In genomic region chr19:12790628-12791344, GRCh38 we compare ENCODE assay signal across 8 cellular contexts. TPM values are rescaled to one million over a fixed set of nuclear protein-coding genes. Genes with fewer than 3 reads are reported as not detected.
DNase-seq lines count a peak whose midpoint lies in the region; ATAC-seq and TF ChIP-seq lines count a peak whose summit lies in the region.

No MANE protein-coding gene starts in this region.

- peaks cover 49 to 64% of the 10 kb centered on the region in 2 donors for H3K4me1 ChIP-seq in left lung
- H3K4me1 ChIP-seq in thoracic aorta (ENCODE audit: control insufficient read depth in 1 of 2, low read depth in 2 of 2), result peaks cover 33 to 50% of the 10 kb centered on the region in 2 donors

- H3K27ac ChIP-seq in left lung, result peak overlapping the region; percentile 99 to 100
- H3K27ac ChIP-seq in thoracic aorta, result peak overlapping the region; percentile 99 to 100

- H3K9me3 ChIP-seq in left lung (no peaks in the 10 kb centered on the region), thoracic aorta (no peaks in the 10 kb centered on the region)

- H3K4me3 ChIP-seq in left lung, result peak overlapping the region; percentile 92 to 98
- peak overlapping the region; percentile 91 for H3K4me3 ChIP-seq in thoracic aorta

- CTCF ChIA-PET in activated CD4-positive, alpha-beta T cell treated with anti-CD3 and anti-CD28 coated beads, Interleukin-2, amount 10 ng/mL, durations not matched to agents 7 days and 5 days (lab: Charles Lee), result interaction anchor here (1.6 to 11.5 kb wide), 6 partner anchors 9 to 56 kb away, joined by 5 to 211 read pairs (median 31); partner anchors contain the start of gene HOOK2

- H3K36me3 ChIP-seq in left lung (peaks cover 0 to 10% of the 10 kb centered on the region in 2 donors), thoracic aorta (no peaks in the 10 kb centered on the region)

- no peaks in the 10 kb centered on the region for H3K27me3 Mint-ChIP-seq in activated CD4-positive, alpha-beta T cell treated with anti-CD3 and anti-CD28 coated beads, Interleukin-2, amount 10 ng/mL, durations not matched to agents 7 days and 5 days
- no peaks in the 10 kb centered on the region for H3K27me3 Mint-ChIP-seq in activated naive CD8-positive, alpha-beta T cell treated with anti-CD3 and anti-CD28 coated beads, Interleukin-2, amount 50 U/mL, for 24 hours

- peaks cover 12% of the 10 kb centered on the region for H3K36me3 Mint-ChIP-seq in activated CD4-positive, alpha-beta T cell treated with anti-CD3 and anti-CD28 coated beads, Interleukin-2, amount 10 ng/mL, durations not matched to agents 7 days and 5 days (ENCODE audit: low read depth)
- H3K36me3 Mint-ChIP-seq in activated naive CD8-positive, alpha-beta T cell treated with anti-CD3 and anti-CD28 coated beads, Interleukin-2, amount 50 U/mL, for 24 hours (ENCODE audit: low read depth), result peaks cover 11% of the 10 kb centered on the region

- H3K27me3 ChIP-seq in left lung (no peaks in the 10 kb centered on the region), thoracic aorta (replicated peaks; ENCODE audit: insufficient read depth) (no peaks in the 10 kb centered on the region)

- POLR2A ChIA-PET in activated CD4-positive, alpha-beta T cell treated with anti-CD3 and anti-CD28 coated beads, Interleukin-2, amount 10 ng/mL, durations not matched to agents 7 days and 5 days (lab: Charles Lee), result interaction anchor here (0.6 to 3.3 kb wide), 6 partner anchors 8 to 180 kb away, joined by 3 to 50 read pairs (median 3); partner anchors contain the start of genes GCDH, ZNF490 and ZNF791

- TF ChIP-seq CTCF in left lung (IDR thresholded peaks at IDR 0.05) (no peak), thoracic aorta (IDR thresholded peaks at IDR 0.05) (no peak)

- H3K4me1 Mint-ChIP-seq in activated CD4-positive, alpha-beta T cell treated with anti-CD3 and anti-CD28 coated beads, Interleukin-2, amount 10 ng/mL, durations not matched to agents 7 days and 5 days, result peaks cover 42% of the 10 kb centered on the region
- H3K4me1 Mint-ChIP-seq in activated naive CD8-positive, alpha-beta T cell treated with anti-CD3 and anti-CD28 coated beads, Interleukin-2, amount 50 U/mL, for 24 hours, result peaks cover 53% of the 10 kb centered on the region

- no peak for ATAC-seq in activated naive CD8-positive, alpha-beta T cell treated with anti-CD3 and anti-CD28 coated beads, Interleukin-2, amount 50 U/mL, for 24 hours
- ATAC-seq in left lung, result no peak
- no peak for ATAC-seq in thoracic aorta (ENCODE audit: insufficient number of reproducible peaks, low FRiP score, low read depth)
- no peak for ATAC-seq in GM21529 (IDR thresholded peaks at IDR 0.05; ENCODE audit: unreplicated experiment)

- DNase-seq in activated CD4-positive, alpha-beta T cell treated with anti-CD3 and anti-CD28 coated beads, Interleukin-2, amount 10 ng/mL, durations not matched to agents 7 days and 5 days, result no peak
- no peak for DNase-seq in activated CD4-positive, alpha-beta T cell treated with anti-CD3 and anti-CD28 coated beads for 1 hour
- no peak for DNase-seq in activated naive CD8-positive, alpha-beta T cell treated with anti-CD3 and anti-CD28 coated beads, Interleukin-2, amount 50 U/mL, for 24 hours
- DNase-seq in left lung (no peak), thoracic aorta (ENCODE audit: low spot score) (no peak), ecto neural progenitor cell (ENCODE audit: low spot score) (no peak), epidermal melanocyte (ENCODE audit: insufficient read length, low spot score) (no peak)

- H3K9me3 Mint-ChIP-seq in activated CD4-positive, alpha-beta T cell treated with anti-CD3 and anti-CD28 coated beads, Interleukin-2, amount 10 ng/mL, durations not matched to agents 7 days and 5 days, result no peaks in the 10 kb centered on the region
- H3K9me3 Mint-ChIP-seq in activated naive CD8-positive, alpha-beta T cell treated with anti-CD3 and anti-CD28 coated beads, Interleukin-2, amount 50 U/mL, for 24 hours, result no peaks in the 10 kb centered on the region

- intact Hi-C loops in left lung (cut with DNase I), result no loop called here

- peak overlapping the region; percentile 94 for H3K27ac Mint-ChIP-seq in activated CD4-positive, alpha-beta T cell treated with anti-CD3 and anti-CD28 coated beads, Interleukin-2, amount 10 ng/mL, durations not matched to agents 7 days and 5 days
- H3K27ac Mint-ChIP-seq in activated naive CD8-positive, alpha-beta T cell treated with anti-CD3 and anti-CD28 coated beads, Interleukin-2, amount 50 U/mL, for 24 hours, result peak overlapping the region; percentile 98

- peak overlapping the region; percentile 93 for H3K4me3 Mint-ChIP-seq in activated CD4-positive, alpha-beta T cell treated with anti-CD3 and anti-CD28 coated beads, Interleukin-2, amount 10 ng/mL, durations not matched to agents 7 days and 5 days
- peak overlapping the region; percentile 93 for H3K4me3 Mint-ChIP-seq in activated naive CD8-positive, alpha-beta T cell treated with anti-CD3 and anti-CD28 coated beads, Interleukin-2, amount 50 U/mL, for 24 hours

RNA-seq across cellular contexts. Expression of gene JUNB, which starts 0.5 kb away (rescaled TPM):
- 10 to 100 TPM; 66.7 to 78.4 TPM for total RNA-seq in activated CD4-positive, alpha-beta T cell treated with anti-CD3 and anti-CD28 coated beads, Interleukin-2, amount 10 ng/mL, durations not matched to agents 7 days and 5 days
- 100 to 1,000 TPM; 131 to 135 TPM for total RNA-seq in left lung
- total RNA-seq in thoracic aorta, result 1,000 to 10,000 TPM in 1 of 2 donors, 100 to 1,000 TPM in 1; 698 to 2,087 TPM

RNA-seq across cellular contexts. Expression of gene PRDX2, which starts 10.8 kb away (rescaled TPM):
- total RNA-seq in activated CD4-positive, alpha-beta T cell treated with anti-CD3 and anti-CD28 coated beads, Interleukin-2, amount 10 ng/mL, durations not matched to agents 7 days and 5 days, result 100 to 1,000 TPM; 274 to 288 TPM
- total RNA-seq in left lung (100 to 1,000 TPM; 186 to 217 TPM), thoracic aorta (100 to 1,000 TPM; 107 to 235 TPM)

RNA-seq across cellular contexts. Expression of gene THSD8, which starts 11.1 kb away (rescaled TPM):
- total RNA-seq in activated CD4-positive, alpha-beta T cell treated with anti-CD3 and anti-CD28 coated beads, Interleukin-2, amount 10 ng/mL, durations not matched to agents 7 days and 5 days, result 10 to 100 TPM; 27.0 to 31.1 TPM
- total RNA-seq in left lung (1 to 10 TPM; 6.6 to 9.0 TPM), thoracic aorta (not detected)

RNA-seq across cellular contexts. Expression of gene HOOK2, which starts 15.4 kb away (rescaled TPM):
- total RNA-seq in activated CD4-positive, alpha-beta T cell treated with anti-CD3 and anti-CD28 coated beads, Interleukin-2, amount 10 ng/mL, durations not matched to agents 7 days and 5 days, result 10 to 100 TPM; 13.9 to 14.0 TPM
- total RNA-seq in left lung (10 to 100 TPM; 57.7 to 57.9 TPM), thoracic aorta (100 to 1,000 TPM in 1 of 2 donors, 10 to 100 TPM in 1; 22.6 to 102 TPM)

RNA-seq across cellular contexts. Expression of gene RNASEH2A, which starts 15.6 kb away (rescaled TPM):
- total RNA-seq in activated CD4-positive, alpha-beta T cell treated with anti-CD3 and anti-CD28 coated beads, Interleukin-2, amount 10 ng/mL, durations not matched to agents 7 days and 5 days, result 10 to 100 TPM; 34.9 to 39.3 TPM
- total RNA-seq in left lung, result 10 to 100 TPM; 10.9 to 16.6 TPM
- total RNA-seq in thoracic aorta, result 1 to 10 TPM; 3.0 to 7.9 TPM

Comparison
In these comparisons a context has a peak if more than half of its experiments do, and no peak if none do; other contexts are left out.
1. RNA of gene JUNB, which starts 0.5 kb away (total RNA-seq): 698 to 2,087 TPM in thoracic aorta; 131 to 135 TPM in left lung and 66.7 to 78.4 TPM in activated CD4-positive, alpha-beta T cell treated with anti-CD3 and anti-CD28 coated beads, Interleukin-2, amount 10 ng/mL, durations not matched to agents 7 days and 5 days; every median in the first group is over 4 times any median in the second.
2. RNA of gene THSD8, which starts 11.1 kb away (total RNA-seq): 27.0 to 31.1 TPM in activated CD4-positive, alpha-beta T cell treated with anti-CD3 and anti-CD28 coated beads, Interleukin-2, amount 10 ng/mL, durations not matched to agents 7 days and 5 days and 6.6 to 9.0 TPM in left lung; not detected in thoracic aorta; every median in the first group is over 4 times any median in the second.